ENCODE assay signal across 2 cellular contexts in genomic region chr5:76402880-76403712, GRCh38.
TF ChIP-seq lines count a peak whose summit lies in the region.

TSS of gene IQGAP2 (plus strand) at chr5:76403285. CDS start at chr5:76403546, 261 bp downstream.

TF ChIP-seq in HCT116, 20 proteins besides CTCF, POLR2A, EP300 and RAD21 (continued from another document):
- peak; percentile 42; the same call in 1 of the 2 replicates for TF ChIP-seq SIN3A (IDR thresholded peaks at IDR 0.05; ENCODE audit: low read depth)
- TF ChIP-seq MAX (IDR thresholded peaks at IDR 0.05): peak; percentile 31; the same call in 1 of the 2 replicates

TF ChIP-seq in HepG2, 621 proteins besides CTCF, POLR2A, EP300 and RAD21 (continues in another document):
- TF ChIP-seq RERE (CRISPR knock-in tag; IDR thresholded peaks at IDR 0.05; ENCODE audit: low read depth) (peak; percentile 27; the same call in 1 of the 2 replicates), ZNF569 (CRISPR knock-in tag; IDR thresholded peaks at IDR 0.05; ENCODE audit: borderline replicate concordance) (0 out of 2 replicates have a peak, but pooled peaks have one; percentile 63), ZNF790 (CRISPR knock-in tag; IDR thresholded peaks at IDR 0.05; ENCODE audit: borderline replicate concordance) (no peak), TCF12 (IDR thresholded peaks at IDR 0.05) (no peak), TCF12 (CRISPR knock-in tag; IDR thresholded peaks at IDR 0.05) (peak; percentile 39; the same call in 1 of the 2 replicates), CCDC6 (CRISPR knock-in tag; IDR thresholded peaks at IDR 0.05) (peak; percentile 67; the same call in 1 of the 2 replicates), NBN (conservative IDR thresholded peaks at IDR 0.05) (no peak), HDAC2 (CRISPR knock-in tag; IDR thresholded peaks at IDR 0.05) (peak; percentile 93), MYC (CRISPR knock-in tag; IDR thresholded peaks at IDR 0.05; ENCODE audit: borderline replicate concordance) (peak; percentile 94), PAF1 (CRISPR knock-in tag; IDR thresholded peaks at IDR 0.05) (no peak), ZNF10 (CRISPR knock-in tag; IDR thresholded peaks at IDR 0.05; ENCODE audit: borderline replicate concordance, low read depth) (no peak), ZNF264 (CRISPR knock-in tag; IDR thresholded peaks at IDR 0.05) (0 out of 2 replicates have a peak, but pooled peaks have one; percentile 43), ZNF777 (CRISPR knock-in tag; IDR thresholded peaks at IDR 0.05) (peak; percentile 21), ZFP37 (CRISPR knock-in tag; IDR thresholded peaks at IDR 0.05; ENCODE audit: borderline replicate concordance) (no peak), DNMT3B (CRISPR knock-in tag; conservative IDR thresholded peaks at IDR 0.05) (no peak), NFYB (CRISPR knock-in tag; IDR thresholded peaks at IDR 0.05) (no peak), ZBTB3 (CRISPR knock-in tag; IDR thresholded peaks at IDR 0.05; ENCODE audit: borderline replicate concordance, low read depth) (no peak), TFDP1 (CRISPR knock-in tag; IDR thresholded peaks at IDR 0.05; ENCODE audit: borderline replicate concordance) (peak; percentile 81), ZNF761 (CRISPR knock-in tag; conservative IDR thresholded peaks at IDR 0.05) (peak; percentile 33; the same call in 1 of the 2 replicates), XRCC5 (optimal IDR thresholded peaks at IDR 0.05; ENCODE audit: low read length) (peak; percentile 94), ZNF746 (CRISPR knock-in tag; IDR thresholded peaks at IDR 0.05) (0 out of 2 replicates have a peak, but pooled peaks have one; percentile 48), FLYWCH1 (CRISPR knock-in tag; IDR thresholded peaks at IDR 0.05) (no peak), ZBTB40 (IDR thresholded peaks at IDR 0.05) (no peak), ZBTB40 (CRISPR knock-in tag; IDR thresholded peaks at IDR 0.05) (no peak; the same call in 1 of the 2 replicates), ZNF546 (CRISPR knock-in tag; conservative IDR thresholded peaks at IDR 0.05) (no peak), ZBTB2 (CRISPR knock-in tag; IDR thresholded peaks at IDR 0.05; ENCODE audit: low read depth) (peak; percentile 24; the same call in 1 of the 2 replicates), RFX3 (CRISPR knock-in tag; IDR thresholded peaks at IDR 0.05) (no peak), KDM3A (CRISPR knock-in tag; IDR thresholded peaks at IDR 0.05; ENCODE audit: low read depth) (peak; percentile 93), NFRKB (IDR thresholded peaks at IDR 0.05) (no peak), ZNF646 (CRISPR knock-in tag; IDR thresholded peaks at IDR 0.05) (no peak), SRY (CRISPR knock-in tag; IDR thresholded peaks at IDR 0.05) (peak; percentile 60; the same call in 1 of the 2 replicates), ZNF382 (CRISPR knock-in tag; IDR thresholded peaks at IDR 0.05; ENCODE audit: borderline replicate concordance) (no peak)
